25 cellular contexts compared by ENCODE assay signal in the genomic region with DNA sequence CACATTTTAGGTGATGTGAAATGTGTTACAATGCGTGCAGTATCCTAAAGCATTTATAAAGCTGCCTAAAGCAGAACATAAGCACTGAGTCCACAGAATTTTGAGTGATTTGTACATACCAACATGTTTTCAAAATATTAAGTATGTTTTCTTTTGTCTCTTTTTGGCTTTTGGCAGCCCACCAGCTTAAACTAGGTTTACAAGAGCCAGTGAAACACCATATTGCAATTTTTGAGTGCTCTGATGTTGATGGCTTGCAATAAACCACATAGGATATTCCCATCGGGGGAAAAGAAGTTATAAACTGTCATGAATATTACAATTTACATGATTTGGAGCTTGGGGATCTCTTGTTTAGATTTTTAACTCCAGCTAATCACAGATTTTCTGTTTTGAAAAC.
DNase-seq lines count a peak whose midpoint lies in the region; ATAC-seq and TF ChIP-seq lines count a peak whose summit lies in the region.
"Had no signal": no experiment of that assay in that cellular context is flagged by ENCODE, and none has a peak within 500 bp of the region (broad histone marks: within the 10 kb centered on the region; RNA-seq: fewer than 3 reads in every experiment).

No MANE protein-coding gene starts in this region.

- no peak overlapping the region for H3K4me2 ChIP-seq in PC-9
- H3K4me2 ChIP-seq: BLaER1 treated with 17β-estradiol and CSF1 and Interleukin-3, amounts not matched to agents 10 nM and 100 nM had no signal

- no peaks in the 10 kb centered on the region for H3K36me3 ChIP-seq in PC-9 (ENCODE audit: low read depth)
- H3K36me3 ChIP-seq: BLaER1 treated with 17β-estradiol and CSF1 and Interleukin-3, amounts not matched to agents 10 nM and 100 nM; SJSA1 had no signal

- TF ChIP-seq CTCF in AG10803 (conservative IDR thresholded peaks at IDR 0.05; ENCODE audit: low read length) (no peak), PC-9 (conservative IDR thresholded peaks at IDR 0.05) (no peak), WTC11 (IDR thresholded peaks at IDR 0.05) (no peak)

- H3K27ac Mint-ChIP-seq in WTC11 = no peak overlapping the region
- H3K27ac Mint-ChIP-seq: CD4-positive, alpha-beta T cell; H9; T-cell had no signal

- peak; percentile 14 for DNase-seq in AG10803 (ENCODE audit: low read depth)
- DNase-seq in EL = peak; percentile 2
- peak; percentile 30 for DNase-seq in dedifferentiated amniotic fluid mesenchymal stem cell (ENCODE audit: extremely low spot score)
- peak; percentile 42 for DNase-seq in myocyte (ENCODE audit: low read depth)
- DNase-seq in PC-9 = no peak
- DNase-seq in DMS114 treated with DMSO at 0.1 percent for 48 hours (lab: John Stamatoyannopoulos, UW; ENCODE audit: unreplicated experiment) = no peak
- DNase-seq in WTC11 (ENCODE audit: low spot score) = no peak
- DNase-seq: AML-193; CD4-positive, alpha-beta T cell; GF-D8; H9; Kasumi-1; MV-4-11; NCI-H2029; NCI-H2171; NCI-H226; NCI-H510A; NCI-H69; Right ventricle myocardium superior; RPMI8226; T-cell had no signal

- H3K4me1 ChIP-seq in PC-9 (replicated peaks; ENCODE audit: insufficient read depth) = no peaks in the 10 kb centered on the region
- H3K4me1 ChIP-seq: BLaER1 treated with 17β-estradiol and CSF1 and Interleukin-3, amounts not matched to agents 10 nM and 100 nM; SJSA1 had no signal

- no peak overlapping the region for H3K4me3 ChIP-seq in AG10803 (ENCODE audit: low read length)
- no peak overlapping the region for H3K4me3 ChIP-seq in PC-9
- H3K4me3 ChIP-seq: BLaER1 treated with 17β-estradiol and CSF1 and Interleukin-3, amounts not matched to agents 10 nM and 100 nM; SJSA1 had no signal

- intact Hi-C loops in PC-9 (cut with micrococcal nuclease; ENCODE audit: unreplicated experiment) = no loop called here

- ATAC-seq in HG03196 (IDR thresholded peaks at IDR 0.05; ENCODE audit: unreplicated experiment) (no peak), WTC11 (no peak)
- ATAC-seq: HepG2, T-cell had no signal

- H3K9me2 ChIP-seq in PC-9 (ENCODE audit: insufficient read depth) = no peaks in the 10 kb centered on the region

- no peaks in the 10 kb centered on the region for H3K9me3 ChIP-seq in PC-9 (ENCODE audit: insufficient read depth, low read depth)
- H3K9me3 ChIP-seq: BLaER1 treated with 17β-estradiol and CSF1 and Interleukin-3, amounts not matched to agents 10 nM and 100 nM; SJSA1 had no signal

- no TSS peak for BruUV-seq in PC-9 (replicated peaks; lab: Mats Ljungman, UMichigan)

- no peak overlapping the region for H3K27ac ChIP-seq in PC-9
- H3K27ac ChIP-seq: BLaER1 treated with 17β-estradiol and CSF1 and Interleukin-3, amounts not matched to agents 10 nM and 100 nM; SJSA1 had no signal

- POLR2A ChIA-PET in PC-9 (lab: Charles Lee; ENCODE audit: unreplicated experiment) (no interaction called here), WTC11 (lab: Charles Lee) (no interaction called here)

- no peaks in the 10 kb centered on the region for H3K79me2 ChIP-seq in PC-9 (ENCODE audit: low read depth)

- H3K9me3 Mint-ChIP-seq in WTC11 = no peaks in the 10 kb centered on the region
- H3K9me3 Mint-ChIP-seq: H9 had no signal

- no peaks in the 10 kb centered on the region for H3K27me3 ChIP-seq in PC-9 (ENCODE audit: insufficient read depth, low read depth)
- H3K27me3 ChIP-seq: BLaER1 treated with 17β-estradiol and CSF1 and Interleukin-3, amounts not matched to agents 10 nM and 100 nM; SJSA1 had no signal

- H2AFZ ChIP-seq in PC-9 = no peak overlapping the region

- H3F3A ChIP-seq in PC-9 (ENCODE audit: insufficient read depth, low read depth) = no peaks in the 10 kb centered on the region

- no peaks in the 10 kb centered on the region for H3K27me3 Mint-ChIP-seq in WTC11 (ENCODE audit: low read depth)
- H3K27me3 Mint-ChIP-seq: CD4-positive, alpha-beta T cell; T-cell had no signal

- H4K20me1 ChIP-seq in PC-9 (ENCODE audit: insufficient read depth) = no peaks in the 10 kb centered on the region
- H4K20me1 ChIP-seq: BLaER1 treated with 17β-estradiol and CSF1 and Interleukin-3, amounts not matched to agents 10 nM and 100 nM had no signal

- no peaks in the 10 kb centered on the region for H3K36me3 Mint-ChIP-seq in WTC11
- H3K36me3 Mint-ChIP-seq: T-cell had no signal

- CTCF ChIA-PET in PC-9 (lab: Charles Lee) (no interaction called here), WTC11 (lab: Charles Lee) (no interaction called here)

- H3K4me3 Mint-ChIP-seq in WTC11 = no peak overlapping the region
- H3K4me3 Mint-ChIP-seq: CD4-positive, alpha-beta T cell; H9; T-cell had no signal

- H3K4me1 Mint-ChIP-seq in WTC11 = no peaks in the 10 kb centered on the region
- H3K4me1 Mint-ChIP-seq: H9, T-cell had no signal

TF ChIP-seq in WTC11, 78 proteins besides CTCF, POLR2A, EP300 and RAD21 (continues in another document):
- TF ChIP-seq PRRX2 (CRISPR knock-in tag; IDR thresholded peaks at IDR 0.05) = no peak
- TF ChIP-seq, protein P1, sequence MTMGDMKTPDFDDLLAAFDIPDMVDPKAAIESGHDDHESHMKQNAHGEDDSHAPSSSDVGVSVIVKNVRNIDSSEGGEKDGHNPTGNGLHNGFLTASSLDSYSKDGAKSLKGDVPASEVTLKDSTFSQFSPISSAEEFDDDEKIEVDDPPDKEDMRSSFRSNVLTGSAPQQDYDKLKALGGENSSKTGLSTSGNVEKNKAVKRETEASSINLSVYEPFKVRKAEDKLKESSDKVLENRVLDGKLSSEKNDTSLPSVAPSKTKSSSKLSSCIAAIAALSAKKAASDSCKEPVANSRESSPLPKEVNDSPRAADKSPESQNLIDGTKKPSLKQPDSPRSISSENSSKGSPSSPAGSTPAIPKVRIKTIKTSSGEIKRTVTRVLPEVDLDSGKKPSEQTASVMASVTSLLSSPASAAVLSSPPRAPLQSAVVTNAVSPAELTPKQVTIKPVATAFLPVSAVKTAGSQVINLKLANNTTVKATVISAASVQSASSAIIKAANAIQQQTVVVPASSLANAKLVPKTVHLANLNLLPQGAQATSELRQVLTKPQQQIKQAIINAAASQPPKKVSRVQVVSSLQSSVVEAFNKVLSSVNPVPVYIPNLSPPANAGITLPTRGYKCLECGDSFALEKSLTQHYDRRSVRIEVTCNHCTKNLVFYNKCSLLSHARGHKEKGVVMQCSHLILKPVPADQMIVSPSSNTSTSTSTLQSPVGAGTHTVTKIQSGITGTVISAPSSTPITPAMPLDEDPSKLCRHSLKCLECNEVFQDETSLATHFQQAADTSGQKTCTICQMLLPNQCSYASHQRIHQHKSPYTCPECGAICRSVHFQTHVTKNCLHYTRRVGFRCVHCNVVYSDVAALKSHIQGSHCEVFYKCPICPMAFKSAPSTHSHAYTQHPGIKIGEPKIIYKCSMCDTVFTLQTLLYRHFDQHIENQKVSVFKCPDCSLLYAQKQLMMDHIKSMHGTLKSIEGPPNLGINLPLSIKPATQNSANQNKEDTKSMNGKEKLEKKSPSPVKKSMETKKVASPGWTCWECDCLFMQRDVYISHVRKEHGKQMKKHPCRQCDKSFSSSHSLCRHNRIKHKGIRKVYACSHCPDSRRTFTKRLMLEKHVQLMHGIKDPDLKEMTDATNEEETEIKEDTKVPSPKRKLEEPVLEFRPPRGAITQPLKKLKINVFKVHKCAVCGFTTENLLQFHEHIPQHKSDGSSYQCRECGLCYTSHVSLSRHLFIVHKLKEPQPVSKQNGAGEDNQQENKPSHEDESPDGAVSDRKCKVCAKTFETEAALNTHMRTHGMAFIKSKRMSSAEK (CRISPR knock-in tag; IDR thresholded peaks at IDR 0.05; ENCODE audit: borderline replicate concordance) = no peak
- TF ChIP-seq, protein P2, sequence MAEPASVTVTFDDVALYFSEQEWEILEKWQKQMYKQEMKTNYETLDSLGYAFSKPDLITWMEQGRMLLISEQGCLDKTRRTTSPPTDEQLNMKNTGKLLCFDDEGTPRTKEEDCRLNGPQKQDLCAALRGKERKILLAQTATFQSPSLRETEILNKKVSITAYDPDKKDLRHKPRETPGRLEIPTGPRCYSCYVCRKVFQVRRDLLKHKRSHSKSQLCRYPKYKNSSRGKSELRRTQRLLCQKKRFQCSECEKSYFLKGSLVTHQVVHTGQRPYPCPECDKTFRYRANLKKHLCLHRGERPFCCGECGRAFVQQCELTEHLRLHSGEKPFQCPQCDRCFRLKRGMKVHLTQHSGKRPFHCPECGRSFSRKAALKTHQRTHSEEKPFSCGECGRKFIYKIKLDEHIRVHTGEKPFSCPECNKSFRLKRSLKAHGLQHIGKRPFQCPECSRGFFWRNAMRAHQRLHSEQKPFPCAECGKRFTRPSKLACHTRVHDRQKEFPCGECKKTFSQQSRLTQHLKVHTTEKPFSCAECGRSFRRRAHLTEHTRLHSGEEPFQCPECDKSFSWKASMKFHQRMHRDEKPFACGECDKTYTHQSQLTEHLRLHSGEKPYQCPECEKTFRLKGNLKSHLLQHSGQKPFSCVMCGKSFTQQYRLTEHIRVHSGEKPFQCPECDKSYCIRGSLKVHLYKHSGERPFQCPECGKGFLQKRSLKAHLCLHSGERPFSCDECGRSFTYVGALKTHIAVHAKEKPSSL (CRISPR knock-in tag; conservative IDR thresholded peaks at IDR 0.05) = no peak
- TF ChIP-seq, protein P3, sequence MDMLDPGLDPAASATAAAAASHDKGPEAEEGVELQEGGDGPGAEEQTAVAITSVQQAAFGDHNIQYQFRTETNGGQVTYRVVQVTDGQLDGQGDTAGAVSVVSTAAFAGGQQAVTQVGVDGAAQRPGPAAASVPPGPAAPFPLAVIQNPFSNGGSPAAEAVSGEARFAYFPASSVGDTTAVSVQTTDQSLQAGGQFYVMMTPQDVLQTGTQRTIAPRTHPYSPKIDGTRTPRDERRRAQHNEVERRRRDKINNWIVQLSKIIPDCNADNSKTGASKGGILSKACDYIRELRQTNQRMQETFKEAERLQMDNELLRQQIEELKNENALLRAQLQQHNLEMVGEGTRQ (CRISPR knock-in tag; IDR thresholded peaks at IDR 0.05) = no peak
- TF ChIP-seq, protein P4, sequence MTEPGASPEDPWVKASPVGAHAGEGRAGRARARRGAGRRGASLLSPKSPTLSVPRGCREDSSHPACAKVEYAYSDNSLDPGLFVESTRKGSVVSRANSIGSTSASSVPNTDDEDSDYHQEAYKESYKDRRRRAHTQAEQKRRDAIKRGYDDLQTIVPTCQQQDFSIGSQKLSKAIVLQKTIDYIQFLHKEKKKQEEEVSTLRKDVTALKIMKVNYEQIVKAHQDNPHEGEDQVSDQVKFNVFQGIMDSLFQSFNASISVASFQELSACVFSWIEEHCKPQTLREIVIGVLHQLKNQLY (CRISPR knock-in tag; IDR thresholded peaks at IDR 0.05) = no peak
- no peak for TF ChIP-seq ZNF396 (CRISPR knock-in tag; IDR thresholded peaks at IDR 0.05; ENCODE audit: borderline replicate concordance)

Comparison
In these comparisons a context has a peak if more than half of its experiments do, and no peak if none do; other contexts are left out.
1. DNase-seq: peak in AG10803 (single experiment), EL (single experiment), dedifferentiated amniotic fluid mesenchymal stem cell (single experiment) and myocyte (single experiment); none in PC-9 (0 of 2), DMS114 treated with DMSO at 0.1 percent for 48 hours (single experiment) and WTC11 (single experiment).